18 cellular contexts compared by ENCODE assay signal in genomic region chr17:40079545-40079944, GRCh38. TPM values are rescaled to one million over a fixed set of nuclear protein-coding genes. Genes with fewer than 3 reads are reported as not detected.
DNase-seq lines count a peak whose midpoint lies in the region; ATAC-seq and TF ChIP-seq lines count a peak whose summit lies in the region.
"Had no signal": no experiment of that assay in that cellular context is flagged by ENCODE, and none has a peak within 500 bp of the region (broad histone marks: within the 10 kb centered on the region; RNA-seq: fewer than 3 reads in every experiment).

No MANE protein-coding gene starts in this region.

- no peaks in the 10 kb centered on the region for H3K9me3 Mint-ChIP-seq in CD8-positive, alpha-beta T cell
- no peaks in the 10 kb centered on the region for H3K9me3 Mint-ChIP-seq in nephron progenitor cell
- no peaks in the 10 kb centered on the region for H3K9me3 Mint-ChIP-seq in stimulated activated naive B cell treated with anti-CD40 and anti-IgM and Interleukin-4, amounts not matched to agents 10 μg/mL and 1 μg/mL and 100 μg/mL, for 72 hours
- H3K9me3 Mint-ChIP-seq: CD4-positive, CD25-positive, alpha-beta regulatory T cell; CD8-positive, alpha-beta memory T cell; GM23338; H9 had no signal

- H3K4me1 ChIP-seq in CD8-positive, alpha-beta T cell (ENCODE audit: insufficient read depth, low read length) = peaks cover 18% of the 10 kb centered on the region
- H3K4me1 ChIP-seq in stomach = peaks cover 27 to 57% (median 43%) of the 10 kb centered on the region in 4 donors

- H3K4me3 ChIP-seq in CD8-positive, alpha-beta T cell (ENCODE audit: low read depth, low read length) = no peak overlapping the region
- H3K4me3 ChIP-seq in stomach = no peak overlapping the region
- H3K4me3 ChIP-seq: BLaER1, GM23338 had no signal

- peaks cover 27% of the 10 kb centered on the region for H3K36me3 ChIP-seq in CD8-positive, alpha-beta T cell (ENCODE audit: insufficient read depth, low read length)
- H3K36me3 ChIP-seq in stomach = peaks cover 19 to 80% (median 70%) of the 10 kb centered on the region in 4 donors

- no peak for TF ChIP-seq CTCF in CD8-positive, alpha-beta T cell (IDR thresholded peaks at IDR 0.05)
- TF ChIP-seq CTCF in nephron progenitor cell (IDR thresholded peaks at IDR 0.05) = no peak
- no peak for TF ChIP-seq CTCF in stomach (IDR thresholded peaks at IDR 0.05)

- POLR2A ChIA-PET in CD8-positive, alpha-beta T cell (lab: Charles Lee) = no interaction called here

- peak overlapping the region; percentile 27 for H3K27ac Mint-ChIP-seq in CD8-positive, alpha-beta T cell
- peak overlapping the region; percentile 39 for H3K27ac Mint-ChIP-seq in nephron progenitor cell
- peak overlapping the region; percentile 67 for H3K27ac Mint-ChIP-seq in stimulated activated naive B cell treated with anti-CD40 and anti-IgM and Interleukin-4, amounts not matched to agents 10 μg/mL and 1 μg/mL and 100 μg/mL, for 72 hours
- H3K27ac Mint-ChIP-seq: B cell; CD4-positive, CD25-positive, alpha-beta regulatory T cell; GM23338 had no signal

- no peaks in the 10 kb centered on the region for H3K9me3 ChIP-seq in CD8-positive, alpha-beta T cell (ENCODE audit: low read length)
- H3K9me3 ChIP-seq in stomach = no peaks in the 10 kb centered on the region
- H3K9me3 ChIP-seq: BLaER1 had no signal

- intact Hi-C loops in CD8-positive, alpha-beta T cell (cut with DNase I, micrococcal nuclease) = no loop called here
- intact Hi-C loops in stomach (cut with DNase I; ENCODE audit: low total_unique reads) = no loop called here

- no peaks in the 10 kb centered on the region for H3K27me3 ChIP-seq in CD8-positive, alpha-beta T cell (ENCODE audit: insufficient read depth, low read length)
- H3K27me3 ChIP-seq in stomach = no peaks in the 10 kb centered on the region
- H3K27me3 ChIP-seq: BLaER1 had no signal

- H3K4me3 Mint-ChIP-seq in CD8-positive, alpha-beta T cell = no peak overlapping the region
- no peak overlapping the region for H3K4me3 Mint-ChIP-seq in nephron progenitor cell
- no peak overlapping the region for H3K4me3 Mint-ChIP-seq in stimulated activated naive B cell treated with anti-CD40 and anti-IgM and Interleukin-4, amounts not matched to agents 10 μg/mL and 1 μg/mL and 100 μg/mL, for 72 hours
- H3K4me3 Mint-ChIP-seq: B cell; CD8-positive, alpha-beta memory T cell; GM23338; H9 had no signal

- no peak for ATAC-seq in CD8-positive, alpha-beta T cell
- no peak for ATAC-seq in stimulated activated naive B cell treated with anti-CD40 and anti-IgM and Interleukin-4, amounts not matched to agents 10 μg/mL and 1 μg/mL and 100 μg/mL, for 72 hours (replicated peaks)
- ATAC-seq in HG03520 (IDR thresholded peaks at IDR 0.05; ENCODE audit: unreplicated experiment) (no peak), GM19023 (IDR thresholded peaks at IDR 0.05; ENCODE audit: unreplicated experiment) (no peak)
- ATAC-seq: GM23338, HCT116 had no signal

- no peaks in the 10 kb centered on the region for H3K27me3 Mint-ChIP-seq in CD8-positive, alpha-beta T cell (ENCODE audit: low read depth)
- H3K27me3 Mint-ChIP-seq in nephron progenitor cell (ENCODE audit: low read depth, poor library complexity) = no peaks in the 10 kb centered on the region
- H3K27me3 Mint-ChIP-seq in stimulated activated naive B cell treated with anti-CD40 and anti-IgM and Interleukin-4, amounts not matched to agents 10 μg/mL and 1 μg/mL and 100 μg/mL, for 72 hours = no peaks in the 10 kb centered on the region
- H3K27me3 Mint-ChIP-seq: B cell; CD4-positive, CD25-positive, alpha-beta regulatory T cell had no signal

- no peak for TF ChIP-seq EP300 in stomach (IDR thresholded peaks at IDR 0.05)

- peaks cover 58% of the 10 kb centered on the region for H3K36me3 Mint-ChIP-seq in CD8-positive, alpha-beta T cell
- peaks cover 5% of the 10 kb centered on the region for H3K36me3 Mint-ChIP-seq in nephron progenitor cell (ENCODE audit: low read depth)
- H3K36me3 Mint-ChIP-seq in stimulated activated naive B cell treated with anti-CD40 and anti-IgM and Interleukin-4, amounts not matched to agents 10 μg/mL and 1 μg/mL and 100 μg/mL, for 72 hours = peaks cover 2 to 5% of the 10 kb centered on the region in 2 donors

- CTCF ChIA-PET in CD8-positive, alpha-beta T cell (lab: Charles Lee) = interaction anchor here (1.2 to 15.4 kb wide), 4 partner anchors 15 to 66 kb away, joined by 3 to 402 read pairs (median 3); partner anchors contain the start of genes MED24 and THRA

- H3K4me1 Mint-ChIP-seq in CD8-positive, alpha-beta T cell (ENCODE audit: low read depth) = peaks cover 21% of the 10 kb centered on the region
- H3K4me1 Mint-ChIP-seq in nephron progenitor cell = peaks cover 17% of the 10 kb centered on the region
- H3K4me1 Mint-ChIP-seq in stimulated activated naive B cell treated with anti-CD40 and anti-IgM and Interleukin-4, amounts not matched to agents 10 μg/mL and 1 μg/mL and 100 μg/mL, for 72 hours = peaks cover 16 to 17% of the 10 kb centered on the region in 2 donors

- 87 to 97% (median 88%) methylated on average over 3 of the region's 3 CpGs for WGBS in stomach, 5 donors

- TF ChIP-seq POLR2A in stomach (IDR thresholded peaks at IDR 0.05) = no peak

- no peak for DNase-seq in CD8-positive, alpha-beta T cell
- DNase-seq in nephron progenitor cell (no peak), stomach (no peak)
- no peak for DNase-seq in stimulated activated naive B cell treated with anti-CD40 and anti-IgM and Interleukin-4, amounts not matched to agents 10 μg/mL and 1 μg/mL and 100 μg/mL, for 72 hours
- DNase-seq: Calu3; CD4-positive, CD25-positive, alpha-beta regulatory T cell; CD8-positive, alpha-beta memory T cell; COR-L47; DMS53; DMS79 treated with DMSO at 0.1 percent for 48 hours; H9 had no signal

- H3K27ac ChIP-seq in CD8-positive, alpha-beta T cell (ENCODE audit: low read depth, low read length) = no peak overlapping the region
- H3K27ac ChIP-seq in stomach = peak overlapping the region in 1 of 5 donors; percentile 51
- H3K27ac ChIP-seq: BLaER1, C4-2B had no signal

RNA-seq across cellular contexts. Expression of gene THRA, which starts 16.8 kb away (rescaled TPM):
- 10 to 100 TPM; 34.6 to 35.7 TPM for total RNA-seq in CD8-positive, alpha-beta T cell
- total RNA-seq in stomach = 10 to 100 TPM; 21.1 to 52.2 (median 38.4) TPM
- 10 to 100 TPM; 21.4 to 37.0 (median 26.4) TPM for polyA plus RNA-seq in stomach

RNA-seq across cellular contexts. Expression of gene NR1D1, which starts 20.8 kb away (rescaled TPM):
- total RNA-seq in CD8-positive, alpha-beta T cell = 10 to 100 TPM; 24.1 to 25.6 TPM
- total RNA-seq in stomach = 10 to 100 TPM in 2 of 5 donors, 1 to 10 TPM in 3; 2.8 to 14.9 (median 9.0) TPM
- polyA plus RNA-seq in stomach = 10 to 100 TPM in 1 of 3 donors, 1 to 10 TPM in 2; 5.5 to 20.5 (median 9.6) TPM

RNA-seq across cellular contexts. Expression of gene MED24, which starts 25.3 kb away (rescaled TPM):
- total RNA-seq in CD8-positive, alpha-beta T cell = 100 to 1,000 TPM; 103 to 104 TPM
- 100 to 1,000 TPM in 2 of 5 donors, 10 to 100 TPM in 3; 55.4 to 336 (median 91.6) TPM for total RNA-seq in stomach
- 10 to 100 TPM; 24.1 to 49.5 (median 32.7) TPM for polyA plus RNA-seq in stomach

RNA-seq across cellular contexts. Expression of gene MSL1, which starts 42.2 kb away (rescaled TPM):
- total RNA-seq in CD8-positive, alpha-beta T cell = 10 to 100 TPM; 43.8 to 46.6 TPM
- total RNA-seq in stomach = 100 to 1,000 TPM in 2 of 5 donors, 10 to 100 TPM in 3; 47.1 to 322 (median 90.1) TPM
- polyA plus RNA-seq in stomach = 10 to 100 TPM; 29.3 to 63.8 (median 32.7) TPM
